Comparison of ENCODE assay signal across 8 cellular contexts in the genomic region with DNA sequence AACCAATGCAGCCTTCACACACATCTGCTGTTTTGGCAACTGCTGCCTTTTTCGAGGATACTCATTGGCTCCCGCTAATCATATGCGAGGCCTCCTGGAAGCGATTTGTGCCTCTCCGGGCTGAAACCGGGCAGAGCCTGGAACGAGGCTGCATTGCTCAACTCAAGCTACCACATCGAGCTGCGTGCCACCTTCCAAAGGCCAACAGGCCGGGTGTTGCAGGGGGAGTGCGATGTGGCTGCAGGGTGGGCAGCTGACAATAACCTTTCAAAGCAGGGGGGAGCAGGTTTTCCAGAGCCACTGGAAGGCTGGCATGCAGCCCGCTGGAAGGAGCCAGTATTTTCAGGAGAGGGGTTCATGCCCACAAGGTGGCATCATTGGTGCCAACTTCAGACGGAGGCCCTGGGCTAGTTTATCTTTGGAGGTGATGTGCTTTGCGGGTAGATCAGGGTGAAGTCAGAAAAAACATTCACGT.
DNase-seq lines count a peak whose midpoint lies in the region; ATAC-seq lines count a peak whose summit lies in the region.

No MANE protein-coding gene starts in this region.

- H3K4ac ChIP-seq in mesenchymal stem cell (ENCODE audit: low read depth in 1 of 2, low read length in 2 of 2) = no peak overlapping the region

- no peak overlapping the region for H2AK5ac ChIP-seq in mesenchymal stem cell (ENCODE audit: low read length, severe bottlenecking)

- no peak overlapping the region for H2AFZ ChIP-seq in mesenchymal stem cell (ENCODE audit: low read depth, low read length)

- H3K4me1 ChIP-seq in mesenchymal stem cell (ENCODE audit: control insufficient read depth, insufficient read depth, low read depth, low read length) = peaks cover 5% of the 10 kb centered on the region

- no peak overlapping the region for H3K27ac ChIP-seq in mesenchymal stem cell (ENCODE audit: low read length, poor library complexity, severe bottlenecking)

- no peak overlapping the region for H2BK5ac ChIP-seq in mesenchymal stem cell (ENCODE audit: low read depth, low read length, poor library complexity, severe bottlenecking)

- H3K79me1 ChIP-seq in mesenchymal stem cell (replicated peaks; ENCODE audit: low read length, poor library complexity, severe bottlenecking) = no peaks in the 10 kb centered on the region

- intact Hi-C loops in left cardiac atrium (cut with DNase I) = no loop called here

- H2BK12ac ChIP-seq in mesenchymal stem cell (ENCODE audit: low read length in 2 of 2) = no peak overlapping the region

- H3K36me3 ChIP-seq in mesenchymal stem cell (ENCODE audit: control insufficient read depth in 1 of 2, insufficient read depth in 2 of 2, low read depth in 1 of 2, low read length in 2 of 2) = no peaks in the 10 kb centered on the region

- no peak overlapping the region for H4K8ac ChIP-seq in mesenchymal stem cell (ENCODE audit: low read length)

- no peak overlapping the region for H4K91ac ChIP-seq in mesenchymal stem cell (ENCODE audit: low read length)

- peak; percentile 17 to 25 for DNase-seq in activated CD8-positive, alpha-beta memory T cell treated with anti-CD3 and anti-CD28 coated beads for 1 hour (ENCODE audit: extremely low read depth in 1 of 2, low read depth in 1 of 2)
- DNase-seq in activated CD8-positive, alpha-beta memory T cell treated with anti-CD3 and anti-CD28 coated beads, Interleukin-2, amount 50 U/mL, for 48 hours = no peak
- peak; percentile 23 to 56 for DNase-seq in NCI-H526 (lab: John Stamatoyannopoulos, UW)
- peak; percentile 31 to 52 for DNase-seq in activated T-cell treated with anti-CD3 and anti-CD28 coated beads, Interleukin-2, amount 50 U/mL, for 48 hours
- peak; percentile 29 for DNase-seq in left cardiac atrium
- peak; percentile 20 to 31 for DNase-seq in stimulated activated CD4-positive, alpha-beta T cell treated with anti-CD3 and anti-CD28 coated beads, Interleukin-2, amount 100 ng/mL, for 48 hours
- DNase-seq in mesenchymal stem cell = no peak
- DNase-seq in GF-D8 (lab: John Stamatoyannopoulos, UW) = no peak

- ATAC-seq in left cardiac atrium = peak; percentile 53 to 85

- H3K27me3 ChIP-seq in mesenchymal stem cell (ENCODE audit: control insufficient read depth in 1 of 2, insufficient read depth in 1 of 2, low read length in 2 of 2) = peaks cover 0 to 14% of the 10 kb centered on the region in 2 experiments

- H3K9me3 ChIP-seq in mesenchymal stem cell (ENCODE audit: control insufficient read depth, low read length) = no peaks in the 10 kb centered on the region

- H3K4me2 ChIP-seq in mesenchymal stem cell (ENCODE audit: low read length, poor library complexity, severe bottlenecking) = no peak overlapping the region

- peak overlapping the region in 1 of 2 experiments; percentile 74 for H3K4me3 ChIP-seq in mesenchymal stem cell (ENCODE audit: insufficient read depth in 1 of 2, low read depth in 1 of 2, low read length in 2 of 2)

- no peak overlapping the region for H2BK15ac ChIP-seq in mesenchymal stem cell (ENCODE audit: low read depth, poor library complexity, severe bottlenecking)

- no peak overlapping the region for H3K23ac ChIP-seq in mesenchymal stem cell (ENCODE audit: low read length in 2 of 2)

- H2BK120ac ChIP-seq in mesenchymal stem cell (ENCODE audit: low read depth, low read length) = no peak overlapping the region

- H3K9ac ChIP-seq in mesenchymal stem cell (ENCODE audit: low read length) = no peak overlapping the region

- 67% methylated on average over 13 of the region's 15 CpGs for WGBS in mesenchymal stem cell

- no peak overlapping the region for H3K14ac ChIP-seq in mesenchymal stem cell (ENCODE audit: low read length in 2 of 2)

- no peak overlapping the region for H3K18ac ChIP-seq in mesenchymal stem cell (ENCODE audit: low read depth in 1 of 2, low read length in 2 of 2)

Comparison
In these comparisons a context has a peak if more than half of its experiments do, and no peak if none do; other contexts are left out.
1. DNase-seq: peak in activated CD8-positive, alpha-beta memory T cell treated with anti-CD3 and anti-CD28 coated beads for 1 hour (2 of 2), NCI-H526 (2 of 2), activated T-cell treated with anti-CD3 and anti-CD28 coated beads, Interleukin-2, amount 50 U/mL, for 48 hours (2 of 2), left cardiac atrium (single experiment) and stimulated activated CD4-positive, alpha-beta T cell treated with anti-CD3 and anti-CD28 coated beads, Interleukin-2, amount 100 ng/mL, for 48 hours (2 of 2); none in activated CD8-positive, alpha-beta memory T cell treated with anti-CD3 and anti-CD28 coated beads, Interleukin-2, amount 50 U/mL, for 48 hours (single experiment), mesenchymal stem cell (single experiment) and GF-D8 (single experiment).